10 cellular contexts compared by ENCODE assay signal in the genomic region with DNA sequence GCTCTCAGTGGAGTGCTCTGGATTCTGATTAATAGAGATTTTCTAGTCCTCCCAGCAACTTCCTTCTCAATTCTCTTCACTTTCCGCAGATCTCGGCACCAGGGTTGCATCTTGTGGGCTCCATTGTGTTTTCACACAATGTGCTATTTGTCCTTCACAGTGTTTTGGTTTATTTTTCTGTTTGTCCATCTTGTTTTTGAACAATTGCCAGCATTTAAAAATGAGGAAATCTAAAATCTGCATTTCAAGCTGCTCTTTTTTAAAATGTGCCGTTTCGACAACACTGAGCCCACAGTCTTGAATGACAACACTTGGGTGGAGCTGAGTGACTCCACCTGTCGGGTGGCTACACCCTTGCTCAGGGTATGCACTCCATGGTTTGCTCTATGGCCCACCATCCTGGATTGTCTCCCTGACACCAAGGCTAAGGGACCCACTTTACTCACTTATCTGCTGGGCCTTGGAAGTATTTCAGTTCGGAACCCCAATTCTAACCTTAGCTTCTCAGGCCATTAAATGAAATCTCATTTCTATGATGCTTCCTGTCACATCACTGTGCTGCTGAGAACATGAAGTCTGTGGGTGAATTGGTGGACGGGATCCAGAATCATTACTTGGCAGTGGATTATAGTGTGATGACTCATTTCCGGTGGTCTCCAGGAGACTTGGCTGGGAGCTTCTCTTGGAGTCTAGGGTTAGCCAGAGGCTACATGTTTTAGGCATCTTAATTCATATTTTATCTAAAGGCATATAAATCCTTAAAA. TPM values are rescaled to one million over a fixed set of nuclear protein-coding genes. Genes with fewer than 3 reads are reported as not detected.
A peak's percentile ranks its signal among the peaks of the same experiment; 100 is the strongest.
DNase-seq lines count a peak whose midpoint lies in the region; ATAC-seq and TF ChIP-seq lines count a peak whose summit lies in the region.
"Had no signal": no experiment of that assay in that cellular context is flagged by ENCODE, and none has a peak within 500 bp of the region (broad histone marks: within the 10 kb centered on the region; RNA-seq: fewer than 3 reads in every experiment).

No MANE protein-coding gene starts in this region.

- H3K36me3 Mint-ChIP-seq in WTC11: peaks cover 3% of the 10 kb centered on the region; the same call in 1 of the 2 replicates
- H3K36me3 Mint-ChIP-seq: neural progenitor cell had no signal

- H3K4me1 ChIP-seq in A673 (ENCODE audit: insufficient read depth, low read length, poor library complexity, severe bottlenecking): peaks cover 32% of the 10 kb centered on the region
- H3K4me1 ChIP-seq in thyroid gland: no peaks in the 10 kb centered on the region
- H3K4me1 ChIP-seq: neural progenitor cell had no signal

- no peaks in the 10 kb centered on the region for H3K36me3 ChIP-seq in A673 (ENCODE audit: insufficient read depth, low read length, poor library complexity, severe bottlenecking)
- H3K36me3 ChIP-seq in thyroid gland: peaks cover 0 to 2% of the 10 kb centered on the region in 2 donors
- H3K36me3 ChIP-seq: neural progenitor cell had no signal

- peak overlapping the region; percentile 76; the same call in 1 of the 2 replicates for H3K27ac Mint-ChIP-seq in WTC11
- H3K27ac Mint-ChIP-seq: neural progenitor cell had no signal

- POLR2A ChIA-PET in A673 (lab: Charles Lee; ENCODE audit: low non-redundant PET) (no interaction called here), WTC11 (lab: Charles Lee) (interaction anchor here (1.2 kb wide), 1 partner anchor 9 kb away, joined by 3 read pairs; no protein-coding TSS in a partner anchor)

- WGBS in thyroid gland, 2 donors: 65 to 67% methylated on average over 8 of the region's 8 CpGs

- DNase-seq in A673 (ENCODE audit: low spot score): peak; percentile 97
- DNase-seq in HT1080 (ENCODE audit: low read depth): peak; percentile 93
- no peak for DNase-seq in WTC11 (ENCODE audit: low spot score)
- DNase-seq in hepatic stellate cell (ENCODE audit: low spot score): peak; percentile 8
- no peak for DNase-seq in CD1c-positive myeloid dendritic cell (ENCODE audit: extremely low spot score)
- no peak for DNase-seq in thyroid gland

- H3K9me3 ChIP-seq in A673 (ENCODE audit: low read depth, low read length, poor library complexity, severe bottlenecking) (no peaks in the 10 kb centered on the region), thyroid gland (no peaks in the 10 kb centered on the region)

- peak overlapping the region; percentile 32 for H3K4me3 ChIP-seq in A673 (ENCODE audit: low read depth, low read length, poor library complexity, severe bottlenecking)
- H3K4me3 ChIP-seq in thyroid gland (replicated peaks in 1 of 3): no peak overlapping the region
- H3K4me3 ChIP-seq: neural progenitor cell had no signal

- no peak for TF ChIP-seq POLR2A in thyroid gland (IDR thresholded peaks at IDR 0.05)

- H3K9me3 Mint-ChIP-seq in WTC11: no peaks in the 10 kb centered on the region
- H3K9me3 Mint-ChIP-seq: neural progenitor cell had no signal

- H3K27me3 ChIP-seq in A673 (replicated peaks; ENCODE audit: insufficient read depth, low read depth, low read length, poor library complexity) (no peaks in the 10 kb centered on the region), thyroid gland (no peaks in the 10 kb centered on the region)
- H3K27me3 ChIP-seq: neural progenitor cell had no signal

- H3K27me3 Mint-ChIP-seq in WTC11 (ENCODE audit: low read depth): no peaks in the 10 kb centered on the region

- H3K27ac ChIP-seq in A673 (ENCODE audit: low read depth, low read length, poor library complexity, severe bottlenecking) (peak overlapping the region; percentile 81), thyroid gland (no peak overlapping the region)
- H3K27ac ChIP-seq: neural progenitor cell had no signal

- intact Hi-C loops in A673 (cut with micrococcal nuclease; ENCODE audit: unreplicated experiment): loop anchor here (5.0 kb wide), 2 partner anchors 79 to 166 kb away; no protein-coding TSS in a partner anchor
- intact Hi-C loops in thyroid gland (cut with DNase I): no loop called here

- CTCF ChIA-PET in A673 (lab: Charles Lee) (interaction anchor here (0.5 kb wide), 1 partner anchor 42 kb away, joined by 3 read pairs; no protein-coding TSS in a partner anchor), WTC11 (lab: Charles Lee) (no interaction called here)

- ATAC-seq in WTC11 (peak; percentile 67), HG03139 (IDR thresholded peaks at IDR 0.05; ENCODE audit: unreplicated experiment) (no peak), GM21447 (IDR thresholded peaks at IDR 0.05; ENCODE audit: unreplicated experiment) (no peak)

- peaks cover 14% of the 10 kb centered on the region for H3K4me1 Mint-ChIP-seq in WTC11
- H3K4me1 Mint-ChIP-seq: neural progenitor cell had no signal

- no peak for TF ChIP-seq CTCF in A673 (conservative IDR thresholded peaks at IDR 0.05; ENCODE audit: low read depth, low read length)
- no peak for TF ChIP-seq CTCF in WTC11 (IDR thresholded peaks at IDR 0.05)
- TF ChIP-seq CTCF in thyroid gland (IDR thresholded peaks at IDR 0.05): no peak

- H3K4me3 Mint-ChIP-seq in WTC11: no peak overlapping the region
- H3K4me3 Mint-ChIP-seq: neural progenitor cell had no signal

- TSS peak; percentile 73 for BruUV-seq in A673 (replicated peaks; lab: Mats Ljungman, UMichigan)

TF ChIP-seq in WTC11, 78 proteins besides CTCF, POLR2A, EP300 and RAD21:
- TF ChIP-seq ZNF121 (CRISPR knock-in tag; IDR thresholded peaks at IDR 0.05): no peak
- TF ChIP-seq, protein P1, sequence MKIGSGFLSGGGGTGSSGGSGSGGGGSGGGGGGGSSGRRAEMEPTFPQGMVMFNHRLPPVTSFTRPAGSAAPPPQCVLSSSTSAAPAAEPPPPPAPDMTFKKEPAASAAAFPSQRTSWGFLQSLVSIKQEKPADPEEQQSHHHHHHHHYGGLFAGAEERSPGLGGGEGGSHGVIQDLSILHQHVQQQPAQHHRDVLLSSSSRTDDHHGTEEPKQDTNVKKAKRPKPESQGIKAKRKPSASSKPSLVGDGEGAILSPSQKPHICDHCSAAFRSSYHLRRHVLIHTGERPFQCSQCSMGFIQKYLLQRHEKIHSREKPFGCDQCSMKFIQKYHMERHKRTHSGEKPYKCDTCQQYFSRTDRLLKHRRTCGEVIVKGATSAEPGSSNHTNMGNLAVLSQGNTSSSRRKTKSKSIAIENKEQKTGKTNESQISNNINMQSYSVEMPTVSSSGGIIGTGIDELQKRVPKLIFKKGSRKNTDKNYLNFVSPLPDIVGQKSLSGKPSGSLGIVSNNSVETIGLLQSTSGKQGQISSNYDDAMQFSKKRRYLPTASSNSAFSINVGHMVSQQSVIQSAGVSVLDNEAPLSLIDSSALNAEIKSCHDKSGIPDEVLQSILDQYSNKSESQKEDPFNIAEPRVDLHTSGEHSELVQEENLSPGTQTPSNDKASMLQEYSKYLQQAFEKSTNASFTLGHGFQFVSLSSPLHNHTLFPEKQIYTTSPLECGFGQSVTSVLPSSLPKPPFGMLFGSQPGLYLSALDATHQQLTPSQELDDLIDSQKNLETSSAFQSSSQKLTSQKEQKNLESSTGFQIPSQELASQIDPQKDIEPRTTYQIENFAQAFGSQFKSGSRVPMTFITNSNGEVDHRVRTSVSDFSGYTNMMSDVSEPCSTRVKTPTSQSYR (CRISPR knock-in tag; IDR thresholded peaks at IDR 0.05): no peak
- TF ChIP-seq, protein P2, sequence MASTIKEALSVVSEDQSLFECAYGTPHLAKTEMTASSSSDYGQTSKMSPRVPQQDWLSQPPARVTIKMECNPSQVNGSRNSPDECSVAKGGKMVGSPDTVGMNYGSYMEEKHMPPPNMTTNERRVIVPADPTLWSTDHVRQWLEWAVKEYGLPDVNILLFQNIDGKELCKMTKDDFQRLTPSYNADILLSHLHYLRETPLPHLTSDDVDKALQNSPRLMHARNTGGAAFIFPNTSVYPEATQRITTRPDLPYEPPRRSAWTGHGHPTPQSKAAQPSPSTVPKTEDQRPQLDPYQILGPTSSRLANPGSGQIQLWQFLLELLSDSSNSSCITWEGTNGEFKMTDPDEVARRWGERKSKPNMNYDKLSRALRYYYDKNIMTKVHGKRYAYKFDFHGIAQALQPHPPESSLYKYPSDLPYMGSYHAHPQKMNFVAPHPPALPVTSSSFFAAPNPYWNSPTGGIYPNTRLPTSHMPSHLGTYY (CRISPR knock-in tag; IDR thresholded peaks at IDR 0.05): no peak
- no peak for TF ChIP-seq FOXP1 (CRISPR knock-in tag; IDR thresholded peaks at IDR 0.05; ENCODE audit: borderline replicate concordance)
- no peak for TF ChIP-seq SMAD3 (CRISPR knock-in tag; IDR thresholded peaks at IDR 0.05; ENCODE audit: borderline replicate concordance)
- TF ChIP-seq EMX1 (CRISPR knock-in tag; IDR thresholded peaks at IDR 0.05): no peak
- TF ChIP-seq ATF1 (CRISPR knock-in tag; IDR thresholded peaks at IDR 0.05): no peak
TF ChIP-seq in WTC11: peak in this region for 0.

RNA-seq across cellular contexts. Expression of a gene that starts 3.4 kb away (rescaled TPM):
- total RNA-seq in A673 (2021) (not detected in 2 replicates), WTC11 (2021) (1.2 to 2.1 TPM (median 1.3 TPM) in 3 replicates), thyroid gland (under 1 TPM in 1 of 4 donors, not detected in 3; 0.40 TPM)
- total RNA-seq in HT1080 (2014; rRNA removed; shearing (Covaris generic)): not detected in 2 replicates
- not detected in 2 replicates for polyA plus RNA-seq in HT1080 (2015; cell fraction: cytosol; rRNA removed)
- not detected in 2 replicates for polyA plus RNA-seq in HT1080 (2015; cell fraction: nucleus; rRNA removed)
- total RNA-seq: epithelial cell of proximal tubule had no signal

Comparison
In these comparisons a context has a peak if more than half of its experiments do, and no peak if none do; other contexts are left out.
1. DNase-seq: peak in A673 (single experiment), HT1080 (single experiment) and hepatic stellate cell (single experiment); none in WTC11 (single experiment), CD1c-positive myeloid dendritic cell (single experiment) and thyroid gland (0 of 2).